21 cellular contexts compared by ENCODE assay signal in the genomic region with DNA sequence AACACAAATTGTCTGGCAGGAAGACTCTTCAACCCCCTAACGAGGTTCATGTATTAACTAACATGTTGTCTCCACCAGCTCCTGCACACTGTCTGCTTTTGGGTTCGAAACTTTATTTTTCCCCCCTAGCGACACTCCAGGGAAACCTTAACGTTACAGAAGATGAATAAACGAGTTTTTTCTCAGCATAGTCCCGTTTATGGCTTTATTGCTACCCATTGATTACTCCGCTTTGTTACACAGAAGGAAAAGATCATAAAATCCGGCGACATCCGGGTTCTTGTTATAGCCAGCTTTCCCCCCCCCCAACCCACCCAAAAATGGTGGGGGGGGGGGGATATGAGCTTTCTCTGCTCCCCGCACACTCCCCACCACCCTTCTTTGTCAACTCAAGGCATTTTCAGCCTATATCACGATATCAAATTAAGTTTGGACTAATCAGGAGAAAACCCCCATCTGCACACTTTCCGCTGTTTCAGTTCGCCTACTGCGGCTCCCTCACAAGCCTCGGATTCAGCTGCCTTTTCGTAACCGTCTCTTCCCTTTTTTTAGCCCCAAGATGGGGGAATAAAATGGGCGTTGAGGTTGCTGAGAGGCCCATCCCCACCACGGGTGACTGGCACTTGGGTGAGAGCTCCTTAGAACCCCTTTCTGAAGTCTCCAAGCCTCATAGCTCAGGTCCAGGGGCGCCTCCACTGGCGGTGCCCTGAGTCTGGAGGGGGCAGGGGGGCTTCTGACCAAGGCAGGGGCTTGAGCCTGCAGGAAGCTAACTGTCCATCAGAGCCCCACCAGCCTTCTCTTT. TPM values are rescaled to one million over a fixed set of nuclear protein-coding genes. Genes with fewer than 3 reads are reported as not detected.
DNase-seq lines count a peak whose midpoint lies in the region; ATAC-seq, FAIRE-seq and TF ChIP-seq lines count a peak whose summit lies in the region.
"Had no signal": no experiment of that assay in that cellular context is flagged by ENCODE, and none has a peak within 500 bp of the region (broad histone marks: within the 10 kb centered on the region; RNA-seq: fewer than 3 reads in every experiment).

No MANE protein-coding gene starts in this region.

- peaks cover 2% of the 10 kb centered on the region for H3K4me1 ChIP-seq in mesodermal cell (ENCODE audit: control insufficient read depth, insufficient read depth, low read length, poor library complexity, severe bottlenecking)
- H3K4me1 ChIP-seq in subcutaneous abdominal adipose tissue (ENCODE audit: control insufficient read depth in 5 of 5, insufficient read depth in 5 of 5, low read length in 5 of 5), result peaks cover 3 to 94% (median 89%) of the 10 kb centered on the region in 5 donors
- H3K4me1 ChIP-seq: neural progenitor cell, right lobe of liver had no signal

- no peak overlapping the region for H3K4me3 ChIP-seq in mesodermal cell (ENCODE audit: extremely low read depth, insufficient read depth, low read length, poor library complexity, severe bottlenecking)
- H3K4me3 ChIP-seq in subcutaneous abdominal adipose tissue (ENCODE audit: low read depth in 1 of 5, low read length in 5 of 5), result peak overlapping the region in 3 of 5 donors; percentile 11 to 40 (median 21)
- H3K4me3 ChIP-seq: lung, neural progenitor cell, right lobe of liver had no signal

- peak overlapping the region; percentile 89 for H3K27ac ChIP-seq in VCaP
- H3K27ac ChIP-seq in mesodermal cell (ENCODE audit: low read depth, low read length, severe bottlenecking), result peak overlapping the region; percentile 62
- peak overlapping the region; percentile 92 for H3K27ac ChIP-seq in subcutaneous abdominal adipose tissue (ENCODE audit: low read depth, low read length)
- H3K27ac ChIP-seq: 22Rv1, neural progenitor cell, right lobe of liver had no signal

- FAIRE-seq in RCC 7860 (lab: Jason Lieb, UNC), result no peak
- FAIRE-seq: frontal cortex had no signal

- H3K36me3 ChIP-seq in mesodermal cell (ENCODE audit: control insufficient read depth, insufficient read depth, low read length) (no peaks in the 10 kb centered on the region), subcutaneous abdominal adipose tissue (ENCODE audit: control insufficient read depth in 5 of 5, insufficient read depth in 5 of 5, low read length in 5 of 5) (no peaks in the 10 kb centered on the region)
- H3K36me3 ChIP-seq: neural progenitor cell, right lobe of liver, WERI-Rb-1 had no signal

- H3K9me3 ChIP-seq in mesodermal cell (ENCODE audit: control insufficient read depth, low read length) (no peaks in the 10 kb centered on the region), subcutaneous abdominal adipose tissue (ENCODE audit: control insufficient read depth in 5 of 5, low read length in 5 of 5) (no peaks in the 10 kb centered on the region)
- H3K9me3 ChIP-seq: right lobe of liver had no signal

- peak; percentile 66 for DNase-seq in SIG-M5 treated with dmso at 0.1 percent for 504 hours (lab: John Stamatoyannopoulos, UW; ENCODE audit: unreplicated experiment)
- no peak for DNase-seq in SIG-M5 (lab: John Stamatoyannopoulos, UW)
- no peak for DNase-seq in stimulated activated CD4-positive, alpha-beta T cell treated with anti-CD3 and anti-CD28 coated beads, Interleukin-4, amount 100 ng/mL, for 4 hours
- DNase-seq in RCC 7860 (ENCODE audit: low spot score), result no peak
- DNase-seq: aorta, HFFc6, NCI-H2029 treated with DMSO at 0.1 percent for 48 hours, NCI-H526 treated with DMSO at 0.1 percent for 48 hours, RPMI8226, trophoblast cell, WERI-Rb-1 had no signal

- no peak for TF ChIP-seq CTCF in VCaP (conservative IDR thresholded peaks at IDR 0.05)

- 3 to 12% methylated on average over 13 to 15 of the region's 22 CpGs for WGBS in mesodermal cell (ENCODE audit: insufficient coverage in 2 of 2), 2 experiments

- H3K9ac ChIP-seq in subcutaneous abdominal adipose tissue (ENCODE audit: low read length in 5 of 5), result peak overlapping the region in 3 of 5 donors; percentile 59 to 86 (median 73)
- H3K9ac ChIP-seq: neural progenitor cell had no signal

- ATAC-seq in GM18867 (IDR thresholded peaks at IDR 0.05; ENCODE audit: unreplicated experiment), result no peak
- ATAC-seq: right lobe of liver had no signal

- peaks cover 0 to 53% (median 2%) of the 10 kb centered on the region in 5 donors for H3K27me3 ChIP-seq in subcutaneous abdominal adipose tissue (ENCODE audit: control insufficient read depth in 5 of 5, insufficient read depth in 4 of 5, low read length in 5 of 5)

RNA-seq across cellular contexts. Expression of a gene that starts 1.4 kb away (rescaled TPM):
- 9.0 TPM for polyA plus RNA-seq in mesodermal cell (2013, experiment 1 of 2)
- polyA plus RNA-seq in mesodermal cell (2013, experiment 2 of 2), result 13.7 TPM
- polyA plus RNA-seq: CD14-positive monocyte had no signal

RNA-seq across cellular contexts. Expression of a gene that starts 6.0 kb away (rescaled TPM):
- 0.33 TPM for polyA plus RNA-seq in mesodermal cell (2013, experiment 1 of 2)
- polyA plus RNA-seq in mesodermal cell (2013, experiment 2 of 2), result 0.30 TPM
- polyA plus RNA-seq: aorta, CD14-positive monocyte had no signal

RNA-seq across cellular contexts. Expression of a gene that starts 18.1 kb away (rescaled TPM):
- 4.0 TPM for polyA plus RNA-seq in mesodermal cell (2013, experiment 1 of 2)
- 6.0 TPM for polyA plus RNA-seq in mesodermal cell (2013, experiment 2 of 2)
- polyA plus RNA-seq: CD14-positive monocyte had no signal

RNA-seq across cellular contexts. Expression of a gene that starts 26.8 kb away (rescaled TPM):
- polyA plus RNA-seq in mesodermal cell (2013, experiment 1 of 2), result 9.1 TPM
- polyA plus RNA-seq in mesodermal cell (2013, experiment 2 of 2), result 9.2 TPM
- polyA plus RNA-seq: CD14-positive monocyte had no signal

RNA-seq across cellular contexts. Expression of a gene that starts 26.9 kb away (rescaled TPM):
- polyA plus RNA-seq in mesodermal cell (2013, experiment 1 of 2), result 3.8 TPM
- 3.3 TPM for polyA plus RNA-seq in mesodermal cell (2013, experiment 2 of 2)
- polyA plus RNA-seq: CD14-positive monocyte had no signal
